1 cellular context compared by ENCODE assay signal in genomic region chr7:66518151-66518691, GRCh38.
TF ChIP-seq lines count a peak whose summit lies in the region.

No MANE protein-coding gene starts in this region.

TF ChIP-seq in HepG2, 621 proteins besides CTCF, POLR2A, EP300 and RAD21 (continued from another document):
- TF ChIP-seq TERF1 (CRISPR knock-in tag; IDR thresholded peaks at IDR 0.05) (no peak), ATF1 (CRISPR knock-in tag; IDR thresholded peaks at IDR 0.05) (no peak), HNF1B (CRISPR knock-in tag; IDR thresholded peaks at IDR 0.05) (peak; percentile 58; the same call in 1 of the 2 replicates), ZNF883 (CRISPR knock-in tag; IDR thresholded peaks at IDR 0.05; ENCODE audit: not compliant biosample characterization) (peak; percentile 72), HINFP (CRISPR knock-in tag; IDR thresholded peaks at IDR 0.05; ENCODE audit: low read depth) (no peak), SMARCE1 (IDR thresholded peaks at IDR 0.05; ENCODE audit: borderline replicate concordance) (no peak), ZNF770 (CRISPR knock-in tag; IDR thresholded peaks at IDR 0.05) (no peak; the same call in 1 of the 2 replicates), ZNF784 (CRISPR knock-in tag; IDR thresholded peaks at IDR 0.05; ENCODE audit: borderline replicate concordance) (0 out of 2 replicates have a peak, but pooled peaks have one; percentile 38), PAXIP1 (CRISPR knock-in tag; conservative IDR thresholded peaks at IDR 0.05) (no peak), HOXA9 (CRISPR knock-in tag; IDR thresholded peaks at IDR 0.05; ENCODE audit: borderline replicate concordance) (no peak), ZFP41 (CRISPR knock-in tag; IDR thresholded peaks at IDR 0.05; ENCODE audit: borderline replicate concordance) (no peak), ATF3 (CRISPR knock-in tag; IDR thresholded peaks at IDR 0.05) (no peak), KLF13 (CRISPR knock-in tag; IDR thresholded peaks at IDR 0.05) (no peak)
